ENCODE assay signal across 1 cellular context in genomic region chr1:172530000-172530399, GRCh38.
A peak's percentile ranks its signal among the peaks of the same experiment; 100 is the strongest.
TF ChIP-seq lines count a peak whose summit lies in the region.

No MANE protein-coding gene starts in this region.

TF ChIP-seq in K562, 482 proteins besides CTCF, POLR2A, EP300 and RAD21 (continued from another document and continues in another):
- TF ChIP-seq, protein P1, sequence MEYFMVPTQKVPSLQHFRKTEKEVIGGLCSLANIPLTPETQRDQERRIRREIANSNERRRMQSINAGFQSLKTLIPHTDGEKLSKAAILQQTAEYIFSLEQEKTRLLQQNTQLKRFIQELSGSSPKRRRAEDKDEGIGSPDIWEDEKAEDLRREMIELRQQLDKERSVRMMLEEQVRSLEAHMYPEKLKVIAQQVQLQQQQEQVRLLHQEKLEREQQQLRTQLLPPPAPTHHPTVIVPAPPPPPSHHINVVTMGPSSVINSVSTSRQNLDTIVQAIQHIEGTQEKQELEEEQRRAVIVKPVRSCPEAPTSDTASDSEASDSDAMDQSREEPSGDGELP (CRISPR knock-in tag; IDR thresholded peaks at IDR 0.05; ENCODE audit: borderline replicate concordance): no peak
- TF ChIP-seq TAL1 (IDR thresholded peaks at IDR 0.05) (peak; percentile 39), DPF2 (IDR thresholded peaks at IDR 0.05) (peak; percentile 75), PRDM10 (IDR thresholded peaks at IDR 0.05; ENCODE audit: partially characterized antibody) (peak; percentile 53), SMARCE1 (IDR thresholded peaks at IDR 0.05) (peak; percentile 86; the same call in 1 of the 2 replicates), HSF4 (CRISPR knock-in tag; IDR thresholded peaks at IDR 0.05; ENCODE audit: borderline replicate concordance) (peak; percentile 48; the same call in 1 of the 2 replicates), ZNF3 (CRISPR knock-in tag; IDR thresholded peaks at IDR 0.05) (no peak), PKNOX1 (IDR thresholded peaks at IDR 0.05) (0 out of 2 replicates have a peak, but pooled peaks have one; percentile 12), ZNF445 (CRISPR knock-in tag; IDR thresholded peaks at IDR 0.05; ENCODE audit: low read depth) (0 out of 2 replicates have a peak, but pooled peaks have one; percentile 13), FOXA3 (CRISPR knock-in tag; conservative IDR thresholded peaks at IDR 0.05 in 1 of 2, IDR thresholded peaks at IDR 0.05 in 1 of 2) (peak in 1 of 2 experiments; percentile 95; a peak in 3 of 4 replicates), MEF2D (tag; conservative IDR thresholded peaks at IDR 0.05; ENCODE audit: low read depth) (peak; percentile 68; the same call in 1 of the 2 replicates), MTA3 (IDR thresholded peaks at IDR 0.05; ENCODE audit: borderline replicate concordance) (0 out of 2 replicates have a peak, but pooled peaks have one; percentile 30), MCM5 (IDR thresholded peaks at IDR 0.05; ENCODE audit: low read depth) (no peak), HMBOX1 (IDR thresholded peaks at IDR 0.05) (peak; percentile 98), KAT7 (CRISPR knock-in tag; IDR thresholded peaks at IDR 0.05; ENCODE audit: borderline replicate concordance) (no peak), ARID1B (IDR thresholded peaks at IDR 0.05) (peak; percentile 75), ZNF766 (CRISPR knock-in tag; conservative IDR thresholded peaks at IDR 0.05) (peak; percentile 72; the same call in 1 of the 2 replicates), SMARCA4 (IDR thresholded peaks at IDR 0.05) (peak; percentile 77), CC2D1A (IDR thresholded peaks at IDR 0.05) (0 out of 2 replicates have a peak, but pooled peaks have one; percentile 17), HNRNPLL (IDR thresholded peaks at IDR 0.05; ENCODE audit: low read depth, low read length, poor library complexity, severe bottlenecking) (peak; percentile 77), MEF2A (IDR thresholded peaks at IDR 0.05; ENCODE audit: control insufficient read depth, low read depth, low read length) (0 out of 2 replicates have a peak, but pooled peaks have one; percentile 22), LEF1 (IDR thresholded peaks at IDR 0.05) (peak; percentile 47; the same call in 1 of the 2 replicates), ZNF197 (CRISPR knock-in tag; IDR thresholded peaks at IDR 0.05; ENCODE audit: low read depth) (peak; percentile 64; the same call in 1 of the 2 replicates), NR4A1 (CRISPR knock-in tag; IDR thresholded peaks at IDR 0.05) (no peak), NR4A1 (tag; IDR thresholded peaks at IDR 0.05) (peak; percentile 71), HMG20A (CRISPR knock-in tag; conservative IDR thresholded peaks at IDR 0.05) (no peak), ZFP1 (CRISPR knock-in tag; IDR thresholded peaks at IDR 0.05) (no peak), RERE (CRISPR knock-in tag; IDR thresholded peaks at IDR 0.05; ENCODE audit: borderline replicate concordance) (no peak), TEAD4 (IDR thresholded peaks at IDR 0.05; ENCODE audit: low read length) (peak; percentile 59; the same call in 1 of the 2 replicates), TEAD4 (CRISPR knock-in tag; IDR thresholded peaks at IDR 0.05; ENCODE audit: borderline replicate concordance) (no peak), NBN (IDR thresholded peaks at IDR 0.05; ENCODE audit: low read depth) (peak; percentile 43; the same call in 1 of the 2 replicates), SMAD3 (CRISPR knock-in tag; conservative IDR thresholded peaks at IDR 0.05) (0 out of 2 replicates have a peak, but pooled peaks have one; percentile 36), GATA2 (CRISPR knock-in tag; IDR thresholded peaks at IDR 0.05) (0 out of 2 replicates have a peak, but pooled peaks have one; percentile 53), DEAF1 (CRISPR knock-in tag; IDR thresholded peaks at IDR 0.05) (peak; percentile 7; the same call in 1 of the 2 replicates), NRF1 (conservative IDR thresholded peaks at IDR 0.05 in 1 of 2, IDR thresholded peaks at IDR 0.05 in 1 of 2) (peak in 1 of 2 experiments; percentile 46; a peak in 2 of 4 replicates), UBTF (IDR thresholded peaks at IDR 0.05; ENCODE audit: borderline replicate concordance in 1 of 2, low read depth in 2 of 2, low read length in 2 of 2) (0 out of 4 replicates have a peak, but pooled peaks of 1 of the 2 experiments have one; percentile 11)
- TF ChIP-seq, protein P2, sequence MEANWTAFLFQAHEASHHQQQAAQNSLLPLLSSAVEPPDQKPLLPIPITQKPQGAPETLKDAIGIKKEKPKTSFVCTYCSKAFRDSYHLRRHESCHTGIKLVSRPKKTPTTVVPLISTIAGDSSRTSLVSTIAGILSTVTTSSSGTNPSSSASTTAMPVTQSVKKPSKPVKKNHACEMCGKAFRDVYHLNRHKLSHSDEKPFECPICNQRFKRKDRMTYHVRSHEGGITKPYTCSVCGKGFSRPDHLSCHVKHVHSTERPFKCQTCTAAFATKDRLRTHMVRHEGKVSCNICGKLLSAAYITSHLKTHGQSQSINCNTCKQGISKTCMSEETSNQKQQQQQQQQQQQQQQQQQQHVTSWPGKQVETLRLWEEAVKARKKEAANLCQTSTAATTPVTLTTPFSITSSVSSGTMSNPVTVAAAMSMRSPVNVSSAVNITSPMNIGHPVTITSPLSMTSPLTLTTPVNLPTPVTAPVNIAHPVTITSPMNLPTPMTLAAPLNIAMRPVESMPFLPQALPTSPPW (CRISPR knock-in tag; IDR thresholded peaks at IDR 0.05): peak; percentile 13; the same call in 1 of the 2 replicates
- TF ChIP-seq, protein P3, sequence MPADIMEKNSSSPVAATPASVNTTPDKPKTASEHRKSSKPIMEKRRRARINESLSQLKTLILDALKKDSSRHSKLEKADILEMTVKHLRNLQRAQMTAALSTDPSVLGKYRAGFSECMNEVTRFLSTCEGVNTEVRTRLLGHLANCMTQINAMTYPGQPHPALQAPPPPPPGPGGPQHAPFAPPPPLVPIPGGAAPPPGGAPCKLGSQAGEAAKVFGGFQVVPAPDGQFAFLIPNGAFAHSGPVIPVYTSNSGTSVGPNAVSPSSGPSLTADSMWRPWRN (IDR thresholded peaks at IDR 0.05; ENCODE audit: low read depth): 0 out of 2 replicates have a peak, but pooled peaks have one; percentile 9
